2 cellular contexts compared by ENCODE assay signal in genomic region chr17:51103050-51103449, GRCh38.
TF ChIP-seq lines count a peak whose summit lies in the region.

No MANE protein-coding gene starts in this region.

TF ChIP-seq in HepG2, 621 proteins besides CTCF, POLR2A, EP300 and RAD21:
- TF ChIP-seq POLR2G (IDR thresholded peaks at IDR 0.05; ENCODE audit: low read depth, low read length) (no peak), PPARG (CRISPR knock-in tag; conservative IDR thresholded peaks at IDR 0.05) (0 out of 2 replicates have a peak, but pooled peaks have one; percentile 18), NR2F6 (IDR thresholded peaks at IDR 0.05) (peak; percentile 24; the same call in 1 of the 2 replicates), NR2F6 (CRISPR knock-in tag; IDR thresholded peaks at IDR 0.05) (0 out of 2 replicates have a peak, but pooled peaks have one; percentile 9), SSRP1 (CRISPR knock-in tag; IDR thresholded peaks at IDR 0.05) (no peak), NONO (IDR thresholded peaks at IDR 0.05) (no peak), NONO (CRISPR knock-in tag; conservative IDR thresholded peaks at IDR 0.05) (no peak), HMGXB3 (CRISPR knock-in tag; IDR thresholded peaks at IDR 0.05; ENCODE audit: borderline replicate concordance) (peak; percentile 25; the same call in 1 of the 2 replicates), LCORL (IDR thresholded peaks at IDR 0.05) (no peak), LCORL (CRISPR knock-in tag; IDR thresholded peaks at IDR 0.05) (0 out of 2 replicates have a peak, but pooled peaks have one; percentile 38), HNF4A (CRISPR knock-in tag; IDR thresholded peaks at IDR 0.05) (0 out of 2 replicates have a peak, but pooled peaks have one; percentile 10), MIXL1 (CRISPR knock-in tag; IDR thresholded peaks at IDR 0.05) (0 out of 2 replicates have a peak, but pooled peaks have one; percentile 37), ARID3A (IDR thresholded peaks at IDR 0.05; ENCODE audit: low read depth, low read length) (peak; percentile 28; the same call in 1 of the 2 replicates)

TF ChIP-seq in SK-N-SH treated with all-trans-retinoic acid at 6 μM for 48 hours, 23 proteins besides CTCF, POLR2A, EP300 and RAD21:
- TF ChIP-seq CSRNP3 (CRISPR knock-in tag; IDR thresholded peaks at IDR 0.05) = no peak
- no peak for TF ChIP-seq ESRRG (CRISPR knock-in tag; IDR thresholded peaks at IDR 0.05)
- no peak for TF ChIP-seq TSHZ2 (CRISPR knock-in tag; IDR thresholded peaks at IDR 0.05)
- TF ChIP-seq CREB5 (CRISPR knock-in tag; IDR thresholded peaks at IDR 0.05; ENCODE audit: low read depth) = no peak
- TF ChIP-seq ZNF70 (CRISPR knock-in tag; IDR thresholded peaks at IDR 0.05) = no peak
- TF ChIP-seq PATZ1 (CRISPR knock-in tag; IDR thresholded peaks at IDR 0.05; ENCODE audit: borderline replicate concordance) = no peak
TF ChIP-seq in SK-N-SH treated with all-trans-retinoic acid at 6 μM for 48 hours: peak in this region for 0.
